1 cellular context compared by ENCODE assay signal in the genomic region with DNA sequence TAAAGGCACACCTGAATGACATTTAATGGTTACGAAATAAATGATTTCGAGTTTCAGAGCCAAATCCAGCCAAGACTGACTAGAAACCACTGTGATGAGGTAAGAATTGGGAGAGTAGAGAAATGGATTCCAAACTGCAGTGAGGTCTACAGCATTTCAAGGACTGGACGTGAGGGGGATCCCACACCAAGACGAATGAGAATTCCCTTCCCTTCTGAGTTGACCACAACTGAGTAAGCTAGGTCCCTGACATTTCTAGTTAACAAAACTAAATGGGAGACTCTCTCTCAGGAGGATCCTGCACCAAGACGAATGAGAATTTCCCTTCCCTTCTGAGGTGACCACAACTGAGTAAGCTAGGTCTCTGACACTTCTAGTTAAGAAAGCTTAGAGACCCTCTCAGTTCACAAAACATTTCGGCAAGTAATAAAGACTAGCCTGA.
TF ChIP-seq lines count a peak whose summit lies in the region.

No MANE protein-coding gene starts in this region.

TF ChIP-seq in HCT116, 20 proteins besides CTCF, POLR2A, EP300 and RAD21 (continued from another document):
- TF ChIP-seq ELF1 (IDR thresholded peaks at IDR 0.05; ENCODE audit: borderline replicate concordance, low read depth) (no peak), FOSL1 (IDR thresholded peaks at IDR 0.05; ENCODE audit: low read depth) (no peak), ZNF274 (IDR thresholded peaks at IDR 0.05; ENCODE audit: low read depth, low read length) (no peak), SRF (IDR thresholded peaks at IDR 0.05; ENCODE audit: low read depth) (no peak), CBX3 (IDR thresholded peaks at IDR 0.05; ENCODE audit: low read depth) (no peak)
- TF ChIP-seq, protein P1, sequence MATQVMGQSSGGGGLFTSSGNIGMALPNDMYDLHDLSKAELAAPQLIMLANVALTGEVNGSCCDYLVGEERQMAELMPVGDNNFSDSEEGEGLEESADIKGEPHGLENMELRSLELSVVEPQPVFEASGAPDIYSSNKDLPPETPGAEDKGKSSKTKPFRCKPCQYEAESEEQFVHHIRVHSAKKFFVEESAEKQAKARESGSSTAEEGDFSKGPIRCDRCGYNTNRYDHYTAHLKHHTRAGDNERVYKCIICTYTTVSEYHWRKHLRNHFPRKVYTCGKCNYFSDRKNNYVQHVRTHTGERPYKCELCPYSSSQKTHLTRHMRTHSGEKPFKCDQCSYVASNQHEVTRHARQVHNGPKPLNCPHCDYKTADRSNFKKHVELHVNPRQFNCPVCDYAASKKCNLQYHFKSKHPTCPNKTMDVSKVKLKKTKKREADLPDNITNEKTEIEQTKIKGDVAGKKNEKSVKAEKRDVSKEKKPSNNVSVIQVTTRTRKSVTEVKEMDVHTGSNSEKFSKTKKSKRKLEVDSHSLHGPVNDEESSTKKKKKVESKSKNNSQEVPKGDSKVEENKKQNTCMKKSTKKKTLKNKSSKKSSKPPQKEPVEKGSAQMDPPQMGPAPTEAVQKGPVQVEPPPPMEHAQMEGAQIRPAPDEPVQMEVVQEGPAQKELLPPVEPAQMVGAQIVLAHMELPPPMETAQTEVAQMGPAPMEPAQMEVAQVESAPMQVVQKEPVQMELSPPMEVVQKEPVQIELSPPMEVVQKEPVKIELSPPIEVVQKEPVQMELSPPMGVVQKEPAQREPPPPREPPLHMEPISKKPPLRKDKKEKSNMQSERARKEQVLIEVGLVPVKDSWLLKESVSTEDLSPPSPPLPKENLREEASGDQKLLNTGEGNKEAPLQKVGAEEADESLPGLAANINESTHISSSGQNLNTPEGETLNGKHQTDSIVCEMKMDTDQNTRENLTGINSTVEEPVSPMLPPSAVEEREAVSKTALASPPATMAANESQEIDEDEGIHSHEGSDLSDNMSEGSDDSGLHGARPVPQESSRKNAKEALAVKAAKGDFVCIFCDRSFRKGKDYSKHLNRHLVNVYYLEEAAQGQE (IDR thresholded peaks at IDR 0.05; ENCODE audit: low read depth): no peak
- TF ChIP-seq, protein P2, sequence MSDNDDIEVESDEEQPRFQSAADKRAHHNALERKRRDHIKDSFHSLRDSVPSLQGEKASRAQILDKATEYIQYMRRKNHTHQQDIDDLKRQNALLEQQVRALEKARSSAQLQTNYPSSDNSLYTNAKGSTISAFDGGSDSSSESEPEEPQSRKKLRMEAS (IDR thresholded peaks at IDR 0.05): no peak
